Comparison of ENCODE assay signal across 26 cellular contexts in genomic region chr3:114510201-114510600, GRCh38.
"Had no signal": no experiment of that assay in that cellular context is flagged by ENCODE, and none has a peak within 500 bp of the region (broad histone marks: within the 10 kb centered on the region; RNA-seq: fewer than 3 reads in every experiment).

No MANE protein-coding gene starts in this region.

- H3K9me3 Mint-ChIP-seq: activated CD4-positive, alpha-beta memory T cell treated with anti-CD3 and anti-CD28 coated beads for 36 hours; activated naive CD4-positive, alpha-beta T cell treated with anti-CD3 and anti-CD28 coated beads, Interleukin-2, amount 10 ng/mL, durations not matched to agents 7 days and 5 days; activated T-helper 1 cell treated with anti-CD3 and anti-CD28 coated beads, Interleukin-12 subunit alpha, Interleukin-12 subunit beta, Interleukin-2, Interleukin-4 antibody, amounts not matched to agents 30 ng/mL and 10 ng/mL and 1 ng/mL, durations not matched to agents 14 hours and 24 hours and 36 hours; dendritic cell treated with granulocyte-macrophage colony-stimulating factor and Interleukin-4, amounts not matched to agents 40 ng/mL and 50 ng/mL, for 4 days; naive thymus-derived CD8-positive, alpha-beta T cell had no signal

- H3K27me3 Mint-ChIP-seq: dendritic cell treated with granulocyte-macrophage colony-stimulating factor and Interleukin-4, amounts not matched to agents 40 ng/mL and 50 ng/mL, for 4 days; naive thymus-derived CD8-positive, alpha-beta T cell; stimulated activated naive CD8-positive, alpha-beta T cell treated with anti-CD3 and anti-CD28 coated beads, Interleukin-15, amount 100 ng/mL, for 72 hours; type B pancreatic cell had no signal

- H3K4me1 ChIP-seq: foreskin keratinocyte had no signal

- H3K27ac Mint-ChIP-seq: activated CD4-positive, alpha-beta memory T cell treated with anti-CD3 and anti-CD28 coated beads for 36 hours; activated naive CD4-positive, alpha-beta T cell treated with anti-CD3 and anti-CD28 coated beads, Interleukin-2, amount 10 ng/mL, durations not matched to agents 7 days and 5 days; activated naive CD8-positive, alpha-beta T cell treated with anti-CD3 and anti-CD28 coated beads, Interleukin-2, amount 10 ng/mL, durations not matched to agents 7 days and 5 days; activated T-helper 1 cell treated with anti-CD3 and anti-CD28 coated beads, Interleukin-12 subunit alpha, Interleukin-12 subunit beta, Interleukin-2, Interleukin-4 antibody, amounts not matched to agents 30 ng/mL and 10 ng/mL and 1 ng/mL, durations not matched to agents 14 hours and 24 hours and 36 hours; dendritic cell treated with granulocyte-macrophage colony-stimulating factor and Interleukin-4, amounts not matched to agents 40 ng/mL and 50 ng/mL, for 4 days; naive thymus-derived CD8-positive, alpha-beta T cell; stimulated activated naive CD8-positive, alpha-beta T cell treated with anti-CD3 and anti-CD28 coated beads, Interleukin-15, amount 100 ng/mL, for 72 hours; type B pancreatic cell had no signal

- ATAC-seq: activated CD4-positive, CD25-positive, alpha-beta regulatory T cell treated with anti-CD3 and anti-CD28 coated beads, Interleukin-2, amount 50 U/mL, for 24 hours; foreskin keratinocyte; naive thymus-derived CD8-positive, alpha-beta T cell; sciatic nerve; stimulated activated naive CD8-positive, alpha-beta T cell treated with anti-CD3 and anti-CD28 coated beads, Interleukin-15, amount 100 ng/mL, for 72 hours had no signal

- H3K4me3 Mint-ChIP-seq: activated CD4-positive, alpha-beta memory T cell treated with anti-CD3 and anti-CD28 coated beads for 36 hours; activated naive CD4-positive, alpha-beta T cell treated with anti-CD3 and anti-CD28 coated beads, Interleukin-2, amount 10 ng/mL, durations not matched to agents 7 days and 5 days; activated naive CD8-positive, alpha-beta T cell treated with anti-CD3 and anti-CD28 coated beads, Interleukin-2, amount 10 ng/mL, durations not matched to agents 7 days and 5 days; activated T-helper 1 cell treated with anti-CD3 and anti-CD28 coated beads, Interleukin-12 subunit alpha, Interleukin-12 subunit beta, Interleukin-2, Interleukin-4 antibody, amounts not matched to agents 30 ng/mL and 10 ng/mL and 1 ng/mL, durations not matched to agents 14 hours and 24 hours and 36 hours; dendritic cell treated with granulocyte-macrophage colony-stimulating factor and Interleukin-4, amounts not matched to agents 40 ng/mL and 50 ng/mL, for 4 days; naive thymus-derived CD8-positive, alpha-beta T cell; stimulated activated naive CD8-positive, alpha-beta T cell treated with anti-CD3 and anti-CD28 coated beads, Interleukin-15, amount 100 ng/mL, for 72 hours; type B pancreatic cell had no signal

- H3K9me3 ChIP-seq: esophagus muscularis mucosa, left ventricle myocardium inferior had no signal

- H3K36me3 ChIP-seq: esophagus muscularis mucosa, left ventricle myocardium inferior had no signal

- H3K36me3 Mint-ChIP-seq: activated CD4-positive, alpha-beta memory T cell treated with anti-CD3 and anti-CD28 coated beads for 36 hours; activated naive CD4-positive, alpha-beta T cell treated with anti-CD3 and anti-CD28 coated beads, Interleukin-2, amount 10 ng/mL, durations not matched to agents 7 days and 5 days; type B pancreatic cell had no signal

- H3K4me3 ChIP-seq: esophagus muscularis mucosa, left ventricle myocardium inferior, lung, skin epidermis had no signal

- DNase-seq: activated CD4-positive, alpha-beta memory T cell treated with anti-CD3 and anti-CD28 coated beads for 36 hours; activated CD4-positive, alpha-beta T cell treated with anti-CD3 and anti-CD28 coated beads for 48 hours; activated CD8-positive, alpha-beta memory T cell treated with anti-CD3 and anti-CD28 coated beads, Interleukin-2, amount 50 U/mL, for 4 hours; activated gamma-delta T cell; activated naive CD4-positive, alpha-beta T cell treated with anti-CD3 and anti-CD28 coated beads, Interleukin-2, amount 10 ng/mL, durations not matched to agents 7 days and 5 days; activated naive CD8-positive, alpha-beta T cell treated with anti-CD3 and anti-CD28 coated beads, Interleukin-2, amount 10 ng/mL, durations not matched to agents 7 days and 5 days; activated T-cell treated with anti-CD3 and anti-CD28 coated beads, Interleukin-2, amount 50 U/mL, for 1 hour; amygdala; foreskin keratinocyte; left ventricle myocardium inferior; midbrain; naive thymus-derived CD8-positive, alpha-beta T cell; posterior cingulate gyrus; stimulated activated CD4-positive, alpha-beta T cell treated with anti-CD3 and anti-CD28 coated beads, Interleukin-12 subunit alpha, Interleukin-12 subunit beta, amount 100 ng/mL, for 4 hours; stimulated activated CD4-positive, alpha-beta T cell treated with anti-CD3 and anti-CD28 coated beads, Interleukin-4, amount 100 ng/mL, for 1 hour; stimulated activated naive CD8-positive, alpha-beta T cell treated with anti-CD3 and anti-CD28 coated beads, Interleukin-15, amount 100 ng/mL, for 72 hours; substantia nigra had no signal

- H3K27me3 ChIP-seq: esophagus muscularis mucosa, foreskin keratinocyte had no signal

- H3K4me1 Mint-ChIP-seq: activated naive CD4-positive, alpha-beta T cell treated with anti-CD3 and anti-CD28 coated beads, Interleukin-2, amount 10 ng/mL, durations not matched to agents 7 days and 5 days; activated naive CD8-positive, alpha-beta T cell treated with anti-CD3 and anti-CD28 coated beads, Interleukin-2, amount 10 ng/mL, durations not matched to agents 7 days and 5 days had no signal

- H3K27ac ChIP-seq: esophagus muscularis mucosa, foreskin keratinocyte, left ventricle myocardium inferior, VCaP had no signal
